19 cellular contexts compared by ENCODE assay signal in genomic region chr6:17501982-17502704, GRCh38.
"Had no signal": no experiment of that assay in that cellular context is flagged by ENCODE, and none has a peak within 500 bp of the region (broad histone marks: within the 10 kb centered on the region; RNA-seq: fewer than 3 reads in every experiment).

No MANE protein-coding gene starts in this region.

- H3K27me3 ChIP-seq: cardiac muscle cell, left lung, upper lobe of left lung had no signal

- DNase-seq: activated B cell treated with CpG ODN at 0.5 μM for 24 hours; activated CD4-positive, alpha-beta T cell treated with anti-CD3 and anti-CD28 coated beads for 36 hours; activated CD4-positive, alpha-beta T cell treated with anti-CD3 and anti-CD28 coated beads, Interleukin-2, amount 50 U/mL, for 4 hours; activated CD8-positive, alpha-beta memory T cell treated with anti-CD3 and anti-CD28 coated beads, Interleukin-2, amount 50 U/mL, for 48 hours; activated naive CD4-positive, alpha-beta T cell treated with anti-CD3 and anti-CD28 coated beads for 36 hours; activated naive CD8-positive, alpha-beta T cell treated with anti-CD3 and anti-CD28 coated beads, Interleukin-2, amount 10 ng/mL, durations not matched to agents 7 days and 5 days; activated T-cell treated with anti-CD3 and anti-CD28 coated beads, Interleukin-2, amount 50 U/mL, for 4 hours; cortex of kidney; endodermal cell; foreskin fibroblast; left lung; nephron progenitor cell; stimulated activated CD4-positive, alpha-beta T cell treated with anti-CD3 and anti-CD28 coated beads, Interleukin-2, amount 100 ng/mL, for 48 hours; stimulated activated naive CD4-positive, alpha-beta T cell treated with Interleukin-2 at 50 U/mL for 16 hours; T-helper 9 cell; upper lobe of left lung had no signal

- ATAC-seq: activated CD4-positive, alpha-beta T cell treated with anti-CD3 and anti-CD28 coated beads for 36 hours; activated T-cell treated with anti-CD3 and anti-CD28 coated beads, Interleukin-2, amount 50 U/mL, for 4 hours; left lung had no signal

- H3K36me3 Mint-ChIP-seq: activated naive CD8-positive, alpha-beta T cell treated with anti-CD3 and anti-CD28 coated beads, Interleukin-2, amount 10 ng/mL, durations not matched to agents 7 days and 5 days had no signal

- H3K27ac ChIP-seq: cardiac muscle cell, epithelial cell of prostate, left lung, parathyroid adenoma, upper lobe of left lung had no signal

- H3K4me3 Mint-ChIP-seq: activated B cell treated with CpG ODN at 0.5 μM for 24 hours; activated CD4-positive, alpha-beta T cell treated with anti-CD3 and anti-CD28 coated beads for 36 hours; activated naive CD4-positive, alpha-beta T cell treated with anti-CD3 and anti-CD28 coated beads for 36 hours; activated naive CD8-positive, alpha-beta T cell treated with anti-CD3 and anti-CD28 coated beads, Interleukin-2, amount 10 ng/mL, durations not matched to agents 7 days and 5 days; activated T-cell treated with anti-CD3 and anti-CD28 coated beads, Interleukin-2, amount 50 U/mL, for 4 hours; endodermal cell; nephron progenitor cell had no signal

- H3K4me1 Mint-ChIP-seq: activated B cell treated with CpG ODN at 0.5 μM for 24 hours; activated CD4-positive, alpha-beta T cell treated with anti-CD3 and anti-CD28 coated beads for 36 hours; activated naive CD8-positive, alpha-beta T cell treated with anti-CD3 and anti-CD28 coated beads, Interleukin-2, amount 10 ng/mL, durations not matched to agents 7 days and 5 days had no signal

- H3K36me3 ChIP-seq: left lung, upper lobe of left lung had no signal

- H3K9me3 ChIP-seq: left lung, upper lobe of left lung had no signal

- H3K4me1 ChIP-seq: left lung, parathyroid adenoma, upper lobe of left lung had no signal

- H3K9me3 Mint-ChIP-seq: activated B cell treated with CpG ODN at 0.5 μM for 24 hours; activated naive CD4-positive, alpha-beta T cell treated with anti-CD3 and anti-CD28 coated beads for 36 hours; activated naive CD8-positive, alpha-beta T cell treated with anti-CD3 and anti-CD28 coated beads, Interleukin-2, amount 10 ng/mL, durations not matched to agents 7 days and 5 days; activated T-cell treated with anti-CD3 and anti-CD28 coated beads, Interleukin-2, amount 50 U/mL, for 4 hours; endodermal cell; nephron progenitor cell had no signal

- H3K4me3 ChIP-seq: cardiac muscle cell, left lung, upper lobe of left lung had no signal

- H3K27ac Mint-ChIP-seq: activated B cell treated with CpG ODN at 0.5 μM for 24 hours; activated CD4-positive, alpha-beta T cell treated with anti-CD3 and anti-CD28 coated beads for 36 hours; activated naive CD4-positive, alpha-beta T cell treated with anti-CD3 and anti-CD28 coated beads for 36 hours; activated naive CD8-positive, alpha-beta T cell treated with anti-CD3 and anti-CD28 coated beads, Interleukin-2, amount 10 ng/mL, durations not matched to agents 7 days and 5 days; endodermal cell; nephron progenitor cell had no signal
